Comparison of ENCODE assay signal across 20 cellular contexts in the genomic region with DNA sequence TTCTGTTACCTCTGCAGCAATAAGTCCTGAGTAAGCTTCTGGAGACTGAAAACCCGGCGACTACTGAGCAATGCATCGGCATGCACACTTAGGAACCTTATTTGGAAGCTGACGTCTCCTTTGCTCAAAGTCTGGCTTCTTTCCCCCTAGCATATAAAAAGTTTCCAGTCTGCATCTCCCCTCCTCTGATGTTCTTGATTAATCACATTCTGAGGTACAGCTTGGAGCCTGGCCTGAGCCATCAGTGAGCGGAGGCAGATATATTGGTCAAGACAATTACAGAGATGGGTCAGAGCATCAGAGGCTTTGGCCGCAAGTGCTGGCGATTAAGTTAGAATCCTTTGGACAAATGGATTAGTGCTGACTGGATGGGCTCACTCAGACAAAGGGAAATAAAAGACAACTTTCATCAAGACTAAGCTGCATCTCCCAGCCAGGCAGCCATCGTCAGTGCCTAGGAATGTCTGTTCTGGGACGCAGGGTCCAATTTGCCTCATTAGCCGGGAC.
DNase-seq lines count a peak whose midpoint lies in the region; ATAC-seq and TF ChIP-seq lines count a peak whose summit lies in the region.
"Had no signal": no experiment of that assay in that cellular context is flagged by ENCODE, and none has a peak within 500 bp of the region (broad histone marks: within the 10 kb centered on the region; RNA-seq: fewer than 3 reads in every experiment).

No MANE protein-coding gene starts in this region.

- H3K36me3 ChIP-seq in heart left ventricle (no peaks in the 10 kb centered on the region), WERI-Rb-1 (no peaks in the 10 kb centered on the region), mucosa of descending colon (ENCODE audit: low read depth) (no peaks in the 10 kb centered on the region)
- H3K36me3 ChIP-seq: BLaER1 treated with 17β-estradiol and CSF1 and Interleukin-3, amounts not matched to agents 10 nM and 100 nM; esophagus muscularis mucosa; neutrophil had no signal

- DNase-seq in heart left ventricle (peak in 3 of 5 donors; percentile 49 to 74 (median 50)), Right ventricle myocardium inferior (ENCODE audit: missing footprints) (no peak), WERI-Rb-1 (peak; percentile 75), mucosa of descending colon (no peak), stromal cell of bone marrow (ENCODE audit: low read depth) (peak; percentile 55), iPS-NIHi7 (ENCODE audit: extremely low spot score) (no peak), T1000 (lab: John Stamatoyannopoulos, UW) (no peak), NOMO-1 treated with dmso at 0.1 percent for 144 hours (lab: John Stamatoyannopoulos, UW; ENCODE audit: unreplicated experiment) (no peak)
- DNase-seq: activated CD4-positive, alpha-beta T cell treated with anti-CD3 and anti-CD28 coated beads for 48 hours; Calu3; glutamatergic neuron; NCI-H1092; NCI-H187 treated with DMSO at 0.1 percent for 48 hours; NCI-H226; NCI-H774; SHP77; trophoblast cell had no signal

- ATAC-seq in heart left ventricle, result peak; percentile 19 to 69 (median 62)
- ATAC-seq in Right ventricle myocardium inferior, result no peak
- peak; percentile 15 for ATAC-seq in mucosa of descending colon

- H3K9me3 ChIP-seq in heart left ventricle, result no peaks in the 10 kb centered on the region
- H3K9me3 ChIP-seq in WERI-Rb-1 (ENCODE audit: severe bottlenecking), result no peaks in the 10 kb centered on the region
- H3K9me3 ChIP-seq in mucosa of descending colon, result no peaks in the 10 kb centered on the region
- H3K9me3 ChIP-seq: esophagus muscularis mucosa, neutrophil had no signal

- TF ChIP-seq POLR2A in heart left ventricle (IDR thresholded peaks at IDR 0.05), result no peak

- intact Hi-C loops in heart left ventricle (cut with DNase I), result loop anchor here in 8 of 10 donors (10.0 kb wide), 4 partner anchors 146 to 234 kb away; no protein-coding TSS in a partner anchor
- intact Hi-C loops in Right ventricle myocardium inferior (cut with DNase I), result no loop called here
- intact Hi-C loops in mucosa of descending colon (cut with DNase I, micrococcal nuclease), result no loop called here

- H3K4me1 ChIP-seq in heart left ventricle, result peaks cover 0 to 15% (median 0%) of the 10 kb centered on the region in 12 donors
- H3K4me1 ChIP-seq in mucosa of descending colon (ENCODE audit: low read depth), result no peaks in the 10 kb centered on the region

- 78 to 92% (median 88%) methylated on average over 10 of the region's 10 CpGs for WGBS in heart left ventricle, 4 donors

- H3K27me3 ChIP-seq in heart left ventricle, result no peaks in the 10 kb centered on the region
- no peaks in the 10 kb centered on the region for H3K27me3 ChIP-seq in WERI-Rb-1 (ENCODE audit: insufficient read depth, low read depth, severe bottlenecking)
- H3K27me3 ChIP-seq: BLaER1 treated with 17β-estradiol and CSF1 and Interleukin-3, amounts not matched to agents 10 nM and 100 nM; esophagus muscularis mucosa had no signal

- no peak overlapping the region for H3K4me3 ChIP-seq in heart left ventricle
- no peak overlapping the region for H3K4me3 ChIP-seq in WERI-Rb-1 (ENCODE audit: low read depth, low read length)
- no peak overlapping the region for H3K4me3 ChIP-seq in mucosa of descending colon
- H3K4me3 ChIP-seq: BLaER1 treated with 17β-estradiol and CSF1 and Interleukin-3, amounts not matched to agents 10 nM and 100 nM; esophagus muscularis mucosa had no signal

- peak overlapping the region in 6 of 12 donors; percentile 38 to 74 (median 54) for H3K27ac ChIP-seq in heart left ventricle
- H3K27ac ChIP-seq in WERI-Rb-1, result peak overlapping the region; percentile 75
- H3K27ac ChIP-seq: BLaER1 treated with 17β-estradiol and CSF1 and Interleukin-3, amounts not matched to agents 10 nM and 100 nM; neutrophil had no signal

- TF ChIP-seq CTCF in heart left ventricle (IDR thresholded peaks at IDR 0.05) (no peak), WERI-Rb-1 (IDR thresholded peaks at IDR 0.05; ENCODE audit: low read depth, low read length) (no peak), mucosa of descending colon (IDR thresholded peaks at IDR 0.05) (no peak)

Comparison
In these comparisons a context has a peak if more than half of its experiments do, and no peak if none do; other contexts are left out.
1. DNase-seq: peak in heart left ventricle (3 of 5), WERI-Rb-1 (single experiment) and stromal cell of bone marrow (single experiment); none in Right ventricle myocardium inferior (single experiment), mucosa of descending colon (0 of 3), iPS-NIHi7 (single experiment), T1000 (single experiment) and NOMO-1 treated with dmso at 0.1 percent for 144 hours (single experiment).
2. intact Hi-C loops: an anchor here in heart left ventricle (10.0 kb wide); none called in Right ventricle myocardium inferior and mucosa of descending colon.